24 cellular contexts compared by ENCODE assay signal in the genomic region with DNA sequence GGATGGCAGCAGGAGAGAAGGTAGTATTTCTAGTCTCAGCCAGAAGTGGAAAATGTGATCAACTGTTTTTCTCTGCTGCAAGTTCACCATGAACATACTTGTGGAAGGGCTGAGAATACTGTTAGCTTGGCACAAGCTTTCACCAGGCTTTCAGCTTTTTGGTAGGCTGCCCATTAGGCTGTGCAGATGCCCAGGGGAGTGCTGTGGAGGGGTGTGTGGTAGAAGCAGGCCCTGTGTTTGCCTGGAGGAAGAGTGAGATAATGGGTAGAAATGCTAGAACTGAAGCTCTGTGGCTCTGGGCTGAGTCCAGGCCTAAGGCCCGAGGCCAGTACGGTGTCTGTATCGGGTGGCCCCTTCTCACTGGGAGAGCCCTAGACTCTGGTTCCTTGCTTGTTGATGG. TPM values are rescaled to one million over a fixed set of nuclear protein-coding genes. Genes with fewer than 3 reads are reported as not detected.
DNase-seq lines count a peak whose midpoint lies in the region; ATAC-seq and TF ChIP-seq lines count a peak whose summit lies in the region.
"Had no signal": no experiment of that assay in that cellular context is flagged by ENCODE, and none has a peak within 500 bp of the region (broad histone marks: within the 10 kb centered on the region; RNA-seq: fewer than 3 reads in every experiment).

No MANE protein-coding gene starts in this region.

- no peak for ATAC-seq in mucosa of descending colon
- ATAC-seq: activated naive CD8-positive, alpha-beta T cell treated with anti-CD3 and anti-CD28 coated beads, Interleukin-2, amount 50 U/mL, for 24 hours; left lobe of liver; WTC11 had no signal

- peak; percentile 20 for DNase-seq in DMS 273 treated with DMSO at 0.1 percent for 48 hours (lab: John Stamatoyannopoulos, UW)
- DNase-seq in NCI-H446 (lab: John Stamatoyannopoulos, UW): peak; percentile 80 to 96
- peak; percentile 83 for DNase-seq in globus pallidus (ENCODE audit: low spot score)
- peak in 36 of 56 donors; percentile 5 to 72 (median 36) for DNase-seq in nucleus accumbens (lab: John Stamatoyannopoulos, UW)
- DNase-seq in mammary epithelial cell: no peak
- no peak for DNase-seq in HT-29 (ENCODE audit: low spot score)
- DNase-seq in mucosa of descending colon: no peak
- DNase-seq: activated CD4-positive, alpha-beta T cell treated with anti-CD3 and anti-CD28 coated beads, Interleukin-2, amount 50 U/mL, for 48 hours; activated effector memory CD4-positive, alpha-beta T cell treated with anti-CD3 and anti-CD28 coated beads, Interleukin-2, amount 50 U/mL, for 16 hours; activated naive CD8-positive, alpha-beta T cell treated with anti-CD3 and anti-CD28 coated beads, Interleukin-2, amount 50 U/mL, for 24 hours; EL; foreskin melanocyte; MM.1S; NCI-H345; NK-92 treated with Interleukin-12 subunit alpha and Interleukin-12 subunit beta, amount 100 ng/mL, for 24 hours; stimulated activated CD4-positive, alpha-beta T cell treated with anti-CD3 and anti-CD28 coated beads, Interleukin-2, amount 100 ng/mL, for 48 hours; stimulated activated naive CD4-positive, alpha-beta T cell treated with Interleukin-2 at 50 U/mL for 16 hours; T-helper 9 cell; transverse colon had no signal

- no peaks in the 10 kb centered on the region for H3K27me3 ChIP-seq in mammary epithelial cell (ENCODE audit: insufficient read depth, low read length)
- H3K27me3 ChIP-seq: neural progenitor cell, transverse colon had no signal

- H3K4me1 ChIP-seq in mammary epithelial cell (ENCODE audit: insufficient read depth, low read length) (no peaks in the 10 kb centered on the region), mucosa of descending colon (ENCODE audit: low read depth) (no peaks in the 10 kb centered on the region)
- H3K4me1 ChIP-seq: neural progenitor cell, transverse colon had no signal

- no peaks in the 10 kb centered on the region for H3K9me3 ChIP-seq in mammary epithelial cell (replicated peaks; ENCODE audit: insufficient read depth, low read length)
- H3K9me3 ChIP-seq in mucosa of descending colon: no peaks in the 10 kb centered on the region
- H3K9me3 ChIP-seq: transverse colon had no signal

- intact Hi-C loops in mammary epithelial cell (cut with micrococcal nuclease): no loop called here
- intact Hi-C loops in mucosa of descending colon (cut with DNase I, micrococcal nuclease): no loop called here

- CTCF ChIA-PET in mammary epithelial cell (lab: Charles Lee; ENCODE audit: low non-redundant PET): no interaction called here

- H3K27ac ChIP-seq in mammary epithelial cell (ENCODE audit: insufficient read depth, low read depth, low read length): no peak overlapping the region
- H3K27ac ChIP-seq: epithelial cell of prostate, neural progenitor cell, transverse colon had no signal

- no peak overlapping the region for H2AFZ ChIP-seq in mammary epithelial cell (ENCODE audit: low read depth, low read length)
- H2AFZ ChIP-seq: neural progenitor cell had no signal

- in situ Hi-C loops in mammary epithelial cell (cut with MboI; ENCODE audit: low sequenced_read_pairs in 2 of 2): no loop called here

- dilution Hi-C loops in mammary epithelial cell (cut with HindIII; ENCODE audit: low sequenced_read_pairs): loop anchor here (5.0 kb wide), 1 partner anchor 42 kb away; no protein-coding TSS in a partner anchor

- H3K79me2 ChIP-seq in mammary epithelial cell (ENCODE audit: insufficient read depth, low read length): no peaks in the 10 kb centered on the region

- no peak for TF ChIP-seq CTCF in mammary epithelial cell (conservative IDR thresholded peaks at IDR 0.05 in 1 of 2, IDR thresholded peaks at IDR 0.05 in 1 of 2; ENCODE audit: extremely low read depth in 1 of 2, insufficient read depth in 1 of 2, low read depth in 1 of 2, low read length in 2 of 2)
- TF ChIP-seq CTCF in mucosa of descending colon (IDR thresholded peaks at IDR 0.05): no peak

- H3K9ac ChIP-seq in mammary epithelial cell (ENCODE audit: insufficient read depth, low read length): no peak overlapping the region
- H3K9ac ChIP-seq: neural progenitor cell had no signal

- no peaks in the 10 kb centered on the region for H4K20me1 ChIP-seq in mammary epithelial cell (ENCODE audit: insufficient read depth, low read length)

- WGBS in mammary epithelial cell (ENCODE audit: low coverage, missing lambda C conversion rate): 96% methylated on average over 3 of the region's 3 CpGs

- H3K4me3 ChIP-seq in mammary epithelial cell (replicated peaks in 1 of 3; ENCODE audit: insufficient read depth in 1 of 3, low read depth in 2 of 3, low read length in 3 of 3) (no peak overlapping the region), mucosa of descending colon (no peak overlapping the region)
- H3K4me3 ChIP-seq: neural progenitor cell, smooth muscle cell, transverse colon had no signal

- no TSS peak for BruUV-seq in mammary epithelial cell (replicated peaks; lab: Mats Ljungman, UMichigan)

- H3K4me2 ChIP-seq in mammary epithelial cell (ENCODE audit: insufficient read depth, low read depth, low read length): no peak overlapping the region
- H3K4me2 ChIP-seq: neural progenitor cell, smooth muscle cell had no signal

- H3K36me3 ChIP-seq in mammary epithelial cell (ENCODE audit: insufficient read depth, low read length) (no peaks in the 10 kb centered on the region), mucosa of descending colon (ENCODE audit: low read depth) (no peaks in the 10 kb centered on the region)
- H3K36me3 ChIP-seq: neural progenitor cell, transverse colon had no signal

RNA-seq across cellular contexts. Expression of gene DNAJC6, which starts 9.8 kb away (rescaled TPM):
- total RNA-seq in mammary epithelial cell (10 to 100 TPM in 1 of 2 donors, 1 to 10 TPM in 1; 6.6 to 28.5 TPM), mucosa of descending colon (1 to 10 TPM; 1.6 to 9.6 (median 1.8) TPM)
- polyA plus RNA-seq in mammary epithelial cell: 3.4 TPM
- polyA minus RNA-seq in mammary epithelial cell: 36.5 TPM
- total RNA-seq in HT-29 (2014; rRNA removed; shearing (Covaris generic)): 0.08 and 0.10 TPM in 2 replicates

Comparison
In these comparisons a context has a peak if more than half of its experiments do, and no peak if none do; other contexts are left out.
1. DNase-seq: peak in DMS 273 treated with DMSO at 0.1 percent for 48 hours (single experiment), NCI-H446 (2 of 2), globus pallidus (single experiment) and nucleus accumbens (36 of 56); none in mammary epithelial cell (single experiment), HT-29 (single experiment) and mucosa of descending colon (0 of 3).